ENCODE assay signal across 11 cellular contexts in genomic region chr19:51637362-51637978, GRCh38. TPM values are rescaled to one million over a fixed set of nuclear protein-coding genes. Genes with fewer than 3 reads are reported as not detected.
DNase-seq lines count a peak whose midpoint lies in the region; ATAC-seq and TF ChIP-seq lines count a peak whose summit lies in the region.
"Had no signal": no experiment of that assay in that cellular context is flagged by ENCODE, and none has a peak within 500 bp of the region (broad histone marks: within the 10 kb centered on the region; RNA-seq: fewer than 3 reads in every experiment).

No MANE protein-coding gene starts in this region.

- intact Hi-C loops in CD8-positive, alpha-beta T cell (cut with DNase I, micrococcal nuclease) = no loop called here

- H3K4me3 Mint-ChIP-seq in CD8-positive, alpha-beta T cell = no peak overlapping the region
- H3K4me3 Mint-ChIP-seq in activated CD4-positive, alpha-beta memory T cell treated with anti-CD3 and anti-CD28 coated beads, Interleukin-2, amount 10 ng/mL, durations not matched to agents 7 days and 5 days = no peak overlapping the region
- H3K4me3 Mint-ChIP-seq: activated CD4-positive, alpha-beta T cell treated with anti-CD3 and anti-CD28 coated beads, Interleukin-2, amount 10 ng/mL, durations not matched to agents 7 days and 5 days; central memory CD8-positive, alpha-beta T cell had no signal

- no peaks in the 10 kb centered on the region for H3K36me3 ChIP-seq in CD8-positive, alpha-beta T cell (ENCODE audit: insufficient read depth, low read length)
- no peaks in the 10 kb centered on the region for H3K36me3 ChIP-seq in WERI-Rb-1

- no peaks in the 10 kb centered on the region for H3K9me3 ChIP-seq in CD8-positive, alpha-beta T cell (ENCODE audit: low read length)
- H3K9me3 ChIP-seq in WERI-Rb-1 (ENCODE audit: severe bottlenecking) = peaks cover 11% of the 10 kb centered on the region

- H3K27me3 ChIP-seq in CD8-positive, alpha-beta T cell (ENCODE audit: insufficient read depth, low read length) = no peaks in the 10 kb centered on the region
- peaks cover 75% of the 10 kb centered on the region for H3K27me3 ChIP-seq in WERI-Rb-1 (ENCODE audit: insufficient read depth, low read depth, severe bottlenecking)

- peak; percentile 31 for TF ChIP-seq CTCF in CD8-positive, alpha-beta T cell (IDR thresholded peaks at IDR 0.05)
- TF ChIP-seq CTCF in WERI-Rb-1 (IDR thresholded peaks at IDR 0.05; ENCODE audit: low read depth, low read length) = peak; percentile 33; the same call in 1 of the 2 replicates

- H3K27ac Mint-ChIP-seq in CD8-positive, alpha-beta T cell = no peak overlapping the region
- no peak overlapping the region for H3K27ac Mint-ChIP-seq in activated CD4-positive, alpha-beta memory T cell treated with anti-CD3 and anti-CD28 coated beads, Interleukin-2, amount 10 ng/mL, durations not matched to agents 7 days and 5 days
- H3K27ac Mint-ChIP-seq: activated CD4-positive, alpha-beta T cell treated with anti-CD3 and anti-CD28 coated beads, Interleukin-2, amount 10 ng/mL, durations not matched to agents 7 days and 5 days had no signal

- POLR2A ChIA-PET in CD8-positive, alpha-beta T cell (lab: Charles Lee) = no interaction called here
- POLR2A ChIA-PET in activated CD4-positive, alpha-beta memory T cell treated with anti-CD3 and anti-CD28 coated beads, Interleukin-2, amount 10 ng/mL, durations not matched to agents 7 days and 5 days (lab: Charles Lee) = no interaction called here

- no peaks in the 10 kb centered on the region for H3K4me1 ChIP-seq in CD8-positive, alpha-beta T cell (ENCODE audit: insufficient read depth, low read length)

- H3K36me3 Mint-ChIP-seq in CD8-positive, alpha-beta T cell = no peaks in the 10 kb centered on the region
- H3K36me3 Mint-ChIP-seq in activated CD4-positive, alpha-beta memory T cell treated with anti-CD3 and anti-CD28 coated beads, Interleukin-2, amount 10 ng/mL, durations not matched to agents 7 days and 5 days (ENCODE audit: low read depth) = no peaks in the 10 kb centered on the region

- no peak overlapping the region for H3K27ac ChIP-seq in CD8-positive, alpha-beta T cell (ENCODE audit: low read depth, low read length)
- H3K27ac ChIP-seq in WERI-Rb-1 = no peak overlapping the region

- peaks cover 29% of the 10 kb centered on the region for H3K27me3 Mint-ChIP-seq in CD8-positive, alpha-beta T cell (ENCODE audit: low read depth)
- H3K27me3 Mint-ChIP-seq in activated CD4-positive, alpha-beta memory T cell treated with anti-CD3 and anti-CD28 coated beads, Interleukin-2, amount 10 ng/mL, durations not matched to agents 7 days and 5 days = peaks cover 27% of the 10 kb centered on the region

- H3K4me1 Mint-ChIP-seq in CD8-positive, alpha-beta T cell (ENCODE audit: low read depth) = no peaks in the 10 kb centered on the region
- no peaks in the 10 kb centered on the region for H3K4me1 Mint-ChIP-seq in activated CD4-positive, alpha-beta memory T cell treated with anti-CD3 and anti-CD28 coated beads, Interleukin-2, amount 10 ng/mL, durations not matched to agents 7 days and 5 days
- H3K4me1 Mint-ChIP-seq: activated CD4-positive, alpha-beta T cell treated with anti-CD3 and anti-CD28 coated beads, Interleukin-2, amount 10 ng/mL, durations not matched to agents 7 days and 5 days; central memory CD8-positive, alpha-beta T cell had no signal

- no peak for DNase-seq in CD8-positive, alpha-beta T cell
- DNase-seq in HCEC 1CT (peak; percentile 6), WERI-Rb-1 (no peak), lung microvascular endothelial cell (ENCODE audit: low read depth in 2 of 2) (peak; percentile 19 to 20), mesenteric fat pad (ENCODE audit: low spot score) (no peak), NCI-H510A (lab: John Stamatoyannopoulos, UW) (no peak)
- no peak for DNase-seq in activated CD4-positive, alpha-beta memory T cell treated with anti-CD3 and anti-CD28 coated beads, Interleukin-2, amount 10 ng/mL, durations not matched to agents 7 days and 5 days
- DNase-seq: activated CD4-positive, alpha-beta T cell treated with anti-CD3 and anti-CD28 coated beads, Interleukin-2, amount 10 ng/mL, durations not matched to agents 7 days and 5 days; stimulated activated CD4-positive, alpha-beta T cell treated with anti-CD3 and anti-CD28 coated beads, Interleukin-2, amount 100 ng/mL, for 24 hours had no signal

- CTCF ChIA-PET in CD8-positive, alpha-beta T cell (lab: Charles Lee) = no interaction called here
- CTCF ChIA-PET in activated CD4-positive, alpha-beta memory T cell treated with anti-CD3 and anti-CD28 coated beads, Interleukin-2, amount 10 ng/mL, durations not matched to agents 7 days and 5 days (lab: Charles Lee) = interaction anchor here (1.2 to 1.7 kb wide), 6 partner anchors 19 to 216 kb away, joined by 3 to 6 read pairs (median 6); no protein-coding TSS in a partner anchor

- no peak overlapping the region for H3K4me3 ChIP-seq in CD8-positive, alpha-beta T cell (ENCODE audit: low read depth, low read length)
- H3K4me3 ChIP-seq in WERI-Rb-1 (ENCODE audit: low read depth, low read length) = no peak overlapping the region

- peaks cover 6% of the 10 kb centered on the region for H3K9me3 Mint-ChIP-seq in CD8-positive, alpha-beta T cell
- no peaks in the 10 kb centered on the region for H3K9me3 Mint-ChIP-seq in activated CD4-positive, alpha-beta memory T cell treated with anti-CD3 and anti-CD28 coated beads, Interleukin-2, amount 10 ng/mL, durations not matched to agents 7 days and 5 days
- H3K9me3 Mint-ChIP-seq: central memory CD8-positive, alpha-beta T cell had no signal

- no peak for ATAC-seq in CD8-positive, alpha-beta T cell
- no peak for ATAC-seq in GM19463 (IDR thresholded peaks at IDR 0.05; ENCODE audit: unreplicated experiment)

RNA-seq across cellular contexts. Expression of gene SIGLEC5, which starts 7.3 kb away (rescaled TPM):
- not detected for total RNA-seq in CD8-positive, alpha-beta T cell
- total RNA-seq in lung microvascular endothelial cell = not detected in 2 replicates
- 2.2 TPM for total RNA-seq in mesenteric fat pad
- not detected for total RNA-seq in activated CD4-positive, alpha-beta memory T cell treated with anti-CD3 and anti-CD28 coated beads, Interleukin-2, amount 10 ng/mL, durations not matched to agents 7 days and 5 days
- total RNA-seq: activated CD4-positive, alpha-beta T cell treated with anti-CD3 and anti-CD28 coated beads, Interleukin-2, amount 10 ng/mL, durations not matched to agents 7 days and 5 days had no signal

RNA-seq across cellular contexts. Expression of gene SIGLEC14, which starts 9.2 kb away (rescaled TPM):
- total RNA-seq in CD8-positive, alpha-beta T cell = not detected
- total RNA-seq in lung microvascular endothelial cell (not detected in 2 replicates), mesenteric fat pad (12.5 TPM)
- total RNA-seq in activated CD4-positive, alpha-beta memory T cell treated with anti-CD3 and anti-CD28 coated beads, Interleukin-2, amount 10 ng/mL, durations not matched to agents 7 days and 5 days = not detected
- total RNA-seq: activated CD4-positive, alpha-beta T cell treated with anti-CD3 and anti-CD28 coated beads, Interleukin-2, amount 10 ng/mL, durations not matched to agents 7 days and 5 days had no signal

RNA-seq across cellular contexts. Expression of gene SPACA6, which starts 55.7 kb away (rescaled TPM):
- total RNA-seq in CD8-positive, alpha-beta T cell = 1 to 10 TPM; 3.8 to 4.0 TPM
- 3.9 and 7.7 TPM in 2 replicates for total RNA-seq in lung microvascular endothelial cell
- 24.0 TPM for total RNA-seq in mesenteric fat pad
- total RNA-seq in activated CD4-positive, alpha-beta memory T cell treated with anti-CD3 and anti-CD28 coated beads, Interleukin-2, amount 10 ng/mL, durations not matched to agents 7 days and 5 days = 1 to 10 TPM; 5.2 to 6.6 TPM

Comparison
In these comparisons a context has a peak if more than half of its experiments do, and no peak if none do; other contexts are left out.
1. DNase-seq: peak in HCEC 1CT (single experiment) and lung microvascular endothelial cell (2 of 2); none in CD8-positive, alpha-beta T cell (0 of 7), WERI-Rb-1 (single experiment), mesenteric fat pad (single experiment), activated CD4-positive, alpha-beta memory T cell treated with anti-CD3 and anti-CD28 coated beads, Interleukin-2, amount 10 ng/mL, durations not matched to agents 7 days and 5 days (single experiment) and NCI-H510A (single experiment).
2. RNA of gene SIGLEC14, which starts 9.2 kb away (total RNA-seq): 12.5 TPM in mesenteric fat pad (single experiment); not detected in CD8-positive, alpha-beta T cell, not detected in lung microvascular endothelial cell and not detected in activated CD4-positive, alpha-beta memory T cell treated with anti-CD3 and anti-CD28 coated beads, Interleukin-2, amount 10 ng/mL, durations not matched to agents 7 days and 5 days; every median in the first group is over 10 times any median in the second.